In genomic region chr2:101388232-101388631, GRCh38 we compare ENCODE assay signal across 8 cellular contexts. TPM values are rescaled to one million over a fixed set of nuclear protein-coding genes. Genes with fewer than 3 reads are reported as not detected.
A peak's percentile ranks its signal among the peaks of the same experiment; 100 is the strongest.
DNase-seq lines count a peak whose midpoint lies in the region; ATAC-seq, FAIRE-seq and TF ChIP-seq lines count a peak whose summit lies in the region.

No MANE protein-coding gene starts in this region.

- POLR2A ChIA-PET in A549 (lab: Yijun Ruan, JAX), result interaction anchor here (0.8 to 0.9 kb wide), 2 partner anchors 38 to 42 kb away, joined by 3 read pairs; no protein-coding TSS in a partner anchor

- peaks cover 34% of the 10 kb centered on the region for H3K27me3 Mint-ChIP-seq in activated T-helper 17 cell treated with anti-CD3 and anti-CD28 coated beads, Interleukin-2, amount 50 U/mL, for 72 hours

- H3K4me1 Mint-ChIP-seq in activated T-helper 17 cell treated with anti-CD3 and anti-CD28 coated beads, Interleukin-2, amount 50 U/mL, for 72 hours, result no peaks in the 10 kb centered on the region

- peak overlapping the region; percentile 75 for H3K4me3 Mint-ChIP-seq in activated T-helper 17 cell treated with anti-CD3 and anti-CD28 coated beads, Interleukin-2, amount 50 U/mL, for 72 hours

- DNase-seq in A549 (ENCODE audit: low read depth in 1 of 2, low spot score in 1 of 2), result peak in 1 of 2 experiments; percentile 25
- peak; percentile 50 for DNase-seq in H54 (ENCODE audit: insufficient read length, low spot score)
- peak in 27 of 42 donors; percentile 8 to 62 (median 25) for DNase-seq in head of caudate nucleus
- no peak for DNase-seq in NCI-H146 treated with DMSO at 0.1 percent for 48 hours (lab: John Stamatoyannopoulos, UW; ENCODE audit: unreplicated experiment)
- DNase-seq in DMS 273 treated with DMSO at 0.1 percent for 48 hours (lab: John Stamatoyannopoulos, UW), result no peak

- no peaks in the 10 kb centered on the region for H3K36me3 Mint-ChIP-seq in activated T-helper 17 cell treated with anti-CD3 and anti-CD28 coated beads, Interleukin-2, amount 50 U/mL, for 72 hours (ENCODE audit: low read depth)

- CTCF ChIA-PET in A549 (lab: Yijun Ruan, JAX), result interaction anchor here (0.6 to 3.5 kb wide), 21 partner anchors 9 to 539 kb away, joined by 3 to 35 read pairs (median 5); no protein-coding TSS in a partner anchor

- no peaks in the 10 kb centered on the region for H3K9me3 Mint-ChIP-seq in activated T-helper 17 cell treated with anti-CD3 and anti-CD28 coated beads, Interleukin-2, amount 50 U/mL, for 72 hours

- H3K27ac Mint-ChIP-seq in activated T-helper 17 cell treated with anti-CD3 and anti-CD28 coated beads, Interleukin-2, amount 50 U/mL, for 72 hours, result no peak overlapping the region

- intact Hi-C loops in head of caudate nucleus (cut with DNase I), result loop anchor here (5.0 to 10.0 kb wide), 2 partner anchors 46 to 113 kb away; no protein-coding TSS in a partner anchor

- no peak for TF ChIP-seq EP300 in A549 (IDR thresholded peaks at IDR 0.05)

- no peaks in the 10 kb centered on the region for H3K9me3 ChIP-seq in A549

- peaks cover 9% of the 10 kb centered on the region; the same call in 2 of the 3 replicates for H3K4me1 ChIP-seq in A549

- H3K27ac ChIP-seq in A549, result no peak overlapping the region

- H3K4me3 ChIP-seq in A549, result no peak overlapping the region

- 13% methylated on average over 4 of the region's 4 CpGs for WGBS in A549 (ENCODE audit: missing lambda C conversion rate)

- TF ChIP-seq POLR2A in A549 (IDR thresholded peaks at IDR 0.05; ENCODE audit: low read length) (no peak), H54 (IDR thresholded peaks at IDR 0.05; ENCODE audit: low read depth, low read length) (no peak)

- ATAC-seq in A549 (peak in 1 of 2 experiments; percentile 26; a peak in 1 of 6 replicates), HG03442 (IDR thresholded peaks at IDR 0.05; ENCODE audit: unreplicated experiment) (no peak), GM21381 (IDR thresholded peaks at IDR 0.05; ENCODE audit: unreplicated experiment) (no peak)
- no peak for ATAC-seq in activated T-helper 17 cell treated with anti-CD3 and anti-CD28 coated beads, Interleukin-2, amount 50 U/mL, for 72 hours (replicated peaks)

- no peak for TF ChIP-seq CTCF in A549 (IDR thresholded peaks at IDR 0.05)

- TF ChIP-seq RAD21 in A549 (conservative IDR thresholded peaks at IDR 0.05 in 1 of 2, IDR thresholded peaks at IDR 0.05 in 1 of 2), result no peak

- peak overlapping the region; percentile 93; the same call in 2 of the 3 replicates for H3K4me2 ChIP-seq in A549

- FAIRE-seq in A549 (lab: Jason Lieb, UNC) (no peak), H54 (lab: Jason Lieb, UNC) (peak; percentile 41)

TF ChIP-seq in A549, 52 proteins besides CTCF, POLR2A, EP300 and RAD21:
- TF ChIP-seq, protein P1, sequence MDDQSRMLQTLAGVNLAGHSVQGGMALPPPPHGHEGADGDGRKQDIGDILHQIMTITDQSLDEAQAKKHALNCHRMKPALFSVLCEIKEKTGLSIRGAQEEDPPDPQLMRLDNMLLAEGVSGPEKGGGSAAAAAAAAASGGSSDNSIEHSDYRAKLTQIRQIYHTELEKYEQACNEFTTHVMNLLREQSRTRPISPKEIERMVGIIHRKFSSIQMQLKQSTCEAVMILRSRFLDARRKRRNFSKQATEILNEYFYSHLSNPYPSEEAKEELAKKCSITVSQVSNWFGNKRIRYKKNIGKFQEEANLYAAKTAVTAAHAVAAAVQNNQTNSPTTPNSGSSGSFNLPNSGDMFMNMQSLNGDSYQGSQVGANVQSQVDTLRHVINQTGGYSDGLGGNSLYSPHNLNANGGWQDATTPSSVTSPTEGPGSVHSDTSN (IDR thresholded peaks at IDR 0.05), result no peak
- TF ChIP-seq RCOR1 (IDR thresholded peaks at IDR 0.05; ENCODE audit: low read depth, low read length) (no peak), HEYL (CRISPR knock-in tag; IDR thresholded peaks at IDR 0.05) (no peak), ZC3H11A (IDR thresholded peaks at IDR 0.05) (no peak), MAFK (IDR thresholded peaks at IDR 0.05; ENCODE audit: partially characterized antibody) (no peak), ZNF302 (CRISPR knock-in tag; IDR thresholded peaks at IDR 0.05) (no peak), HOXB13 (CRISPR knock-in tag; IDR thresholded peaks at IDR 0.05; ENCODE audit: low read depth) (no peak)
- TF ChIP-seq, protein P2, sequence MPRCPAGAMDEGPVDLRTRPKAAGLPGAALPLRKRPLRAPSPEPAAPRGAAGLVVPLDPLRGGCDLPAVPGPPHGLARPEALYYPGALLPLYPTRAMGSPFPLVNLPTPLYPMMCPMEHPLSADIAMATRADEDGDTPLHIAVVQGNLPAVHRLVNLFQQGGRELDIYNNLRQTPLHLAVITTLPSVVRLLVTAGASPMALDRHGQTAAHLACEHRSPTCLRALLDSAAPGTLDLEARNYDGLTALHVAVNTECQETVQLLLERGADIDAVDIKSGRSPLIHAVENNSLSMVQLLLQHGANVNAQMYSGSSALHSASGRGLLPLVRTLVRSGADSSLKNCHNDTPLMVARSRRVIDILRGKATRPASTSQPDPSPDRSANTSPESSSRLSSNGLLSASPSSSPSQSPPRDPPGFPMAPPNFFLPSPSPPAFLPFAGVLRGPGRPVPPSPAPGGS (IDR thresholded peaks at IDR 0.05), result no peak
TF ChIP-seq in A549: peak in this region for 0.

RNA-seq across cellular contexts. Expression of gene CREG2, which starts 0.9 kb away (rescaled TPM):
- 1.5 and 2.4 TPM in 2 replicates for polyA plus RNA-seq in A549 (2011; rRNA removed)
- polyA plus RNA-seq in A549 (2012; cell fraction: cytosol; rRNA removed), result 1.6 and 2.6 TPM in 2 replicates
- 1.4 and 1.8 TPM in 2 replicates for polyA plus RNA-seq in A549 (2012; cell fraction: nucleus; rRNA removed)
- polyA plus RNA-seq in A549 (2017; fragmentation: RNase III; extraction: RNeasy Plus Mini Kit Qiagen cat#74134 plus additional on column Dnase treatment), result 1.3 to 1.6 TPM (median 1.6 TPM) in 3 replicates
- polyA minus RNA-seq in A549 (2011; rRNA and poly(A)+ RNA removed), result 0.92 and 1.9 TPM in 2 replicates
- total RNA-seq in activated T-helper 17 cell treated with anti-CD3 and anti-CD28 coated beads, Interleukin-2, amount 50 U/mL, for 72 hours, result not detected

Comparison
In these comparisons a context has a peak if more than half of its experiments do, and no peak if none do; other contexts are left out.
1. DNase-seq: peak in H54 (single experiment) and head of caudate nucleus (27 of 42); none in NCI-H146 treated with DMSO at 0.1 percent for 48 hours (single experiment) and DMS 273 treated with DMSO at 0.1 percent for 48 hours (single experiment).